ENCODE assay signal across 21 cellular contexts in genomic region chr9:99238331-99238730, GRCh38.
"Had no signal": no experiment of that assay in that cellular context is flagged by ENCODE, and none has a peak within 500 bp of the region (broad histone marks: within the 10 kb centered on the region; RNA-seq: fewer than 3 reads in every experiment).

No MANE protein-coding gene starts in this region.

- H3K27me3 ChIP-seq: MG63, SJSA1 had no signal

- H3K27me3 Mint-ChIP-seq: activated CD8-positive, alpha-beta memory T cell treated with anti-CD3 and anti-CD28 coated beads, Interleukin-2, amount 10 ng/mL, durations not matched to agents 7 days and 5 days; activated T-cell treated with anti-CD3 and anti-CD28 coated beads, Interleukin-2, amount 50 U/mL, for 24 hours; IgD-negative memory B cell had no signal

- H3K4me3 ChIP-seq: MG63, SJSA1 had no signal

- H3K4me1 ChIP-seq: SJSA1 had no signal

- H3K9me3 ChIP-seq: MG63, SJSA1 had no signal

- H3K27ac Mint-ChIP-seq: activated CD8-positive, alpha-beta memory T cell treated with anti-CD3 and anti-CD28 coated beads, Interleukin-2, amount 10 ng/mL, durations not matched to agents 7 days and 5 days; activated T-cell treated with anti-CD3 and anti-CD28 coated beads, Interleukin-2, amount 50 U/mL, for 24 hours; activated T-helper 2 cell treated with anti-CD3 and anti-CD28 coated beads, Interferon-gamma antibody, Interleukin-2, Interleukin-4, amounts not matched to agents 10 μg/mL and 5 μg/mL and 100 μg/mL, durations not matched to agents 14 hours and 24 hours and 36 hours; T-helper 1 cell treated with Interleukin-12 subunit alpha and Interleukin-12 subunit beta and Interleukin-4 antibody, amounts not matched to agents 30 μg/mL and 1 μg/mL, for 36 hours; WTC11 had no signal

- DNase-seq: activated CD4-positive, alpha-beta T cell treated with anti-CD3 and anti-CD28 coated beads for 1 hour; activated CD4-positive, alpha-beta T cell treated with anti-CD3 and anti-CD28 coated beads, Interleukin-2, amount 50 U/mL, for 1 hour; activated CD8-positive, alpha-beta memory T cell treated with anti-CD3 and anti-CD28 coated beads, Interleukin-2, amount 10 ng/mL, durations not matched to agents 7 days and 5 days; activated gamma-delta T cell treated with Interleukin-2 at 50 U/mL for 16 hours; activated naive CD4-positive, alpha-beta T cell treated with anti-CD3 and anti-CD28 coated beads, Interleukin-2, amount 50 U/mL, for 16 hours; activated T-cell treated with anti-CD3 and anti-CD28 coated beads, Interleukin-2, amount 50 U/mL, for 24 hours; aorta; central memory CD4-positive, alpha-beta T cell; KG1; MG63; NCI-H1105; NCI-H1436; NCI-H1694 treated with DMSO at 0.1 percent for 48 hours; NCI-H2029 treated with DMSO at 0.1 percent for 48 hours; NCI-H345; NCI-H526 treated with DMSO at 0.1 percent for 48 hours had no signal

- H3K27ac ChIP-seq: SJSA1 had no signal

- H3K4me1 Mint-ChIP-seq: WTC11 had no signal

- H3K4me3 Mint-ChIP-seq: activated CD8-positive, alpha-beta memory T cell treated with anti-CD3 and anti-CD28 coated beads, Interleukin-2, amount 10 ng/mL, durations not matched to agents 7 days and 5 days; activated T-cell treated with anti-CD3 and anti-CD28 coated beads, Interleukin-2, amount 50 U/mL, for 24 hours; IgD-negative memory B cell; T-helper 1 cell treated with Interleukin-12 subunit alpha and Interleukin-12 subunit beta and Interleukin-4 antibody, amounts not matched to agents 30 μg/mL and 1 μg/mL, for 36 hours; WTC11 had no signal

- ATAC-seq: activated CD8-positive, alpha-beta memory T cell treated with anti-CD3 and anti-CD28 coated beads, Interleukin-2, amount 10 ng/mL, durations not matched to agents 7 days and 5 days; WTC11 had no signal

- H3K36me3 ChIP-seq: MG63 had no signal

- H3K9me3 Mint-ChIP-seq: activated T-cell treated with anti-CD3 and anti-CD28 coated beads, Interleukin-2, amount 50 U/mL, for 24 hours; activated T-helper 2 cell treated with anti-CD3 and anti-CD28 coated beads, Interferon-gamma antibody, Interleukin-2, Interleukin-4, amounts not matched to agents 10 μg/mL and 5 μg/mL and 100 μg/mL, durations not matched to agents 14 hours and 24 hours and 36 hours; IgD-negative memory B cell; T-helper 1 cell treated with Interleukin-12 subunit alpha and Interleukin-12 subunit beta and Interleukin-4 antibody, amounts not matched to agents 30 μg/mL and 1 μg/mL, for 36 hours; WTC11 had no signal
